Comparison of ENCODE assay signal across 18 cellular contexts in the genomic region with DNA sequence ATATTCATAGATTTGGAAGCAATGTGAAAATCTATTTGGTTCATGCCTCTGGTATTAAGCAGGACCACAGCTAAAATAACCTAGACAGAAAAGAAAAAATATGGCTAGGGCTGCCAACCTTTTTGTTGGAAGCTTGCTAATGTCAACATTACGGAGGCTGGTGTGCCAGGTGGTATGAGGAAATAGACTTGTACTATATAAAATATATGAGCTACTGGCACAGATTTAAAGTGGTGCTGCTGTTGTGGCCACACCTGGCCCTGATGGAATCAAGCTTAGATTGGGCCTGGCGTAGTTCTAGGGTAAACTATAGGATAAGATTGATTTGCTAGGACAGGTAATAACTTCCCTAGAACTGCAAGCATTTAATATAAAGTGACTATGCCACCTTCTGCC. TPM values are rescaled to one million over a fixed set of nuclear protein-coding genes. Genes with fewer than 3 reads are reported as not detected.
A peak's percentile ranks its signal among the peaks of the same experiment; 100 is the strongest.
DNase-seq lines count a peak whose midpoint lies in the region; ATAC-seq and TF ChIP-seq lines count a peak whose summit lies in the region.
"Had no signal": no experiment of that assay in that cellular context is flagged by ENCODE, and none has a peak within 500 bp of the region (broad histone marks: within the 10 kb centered on the region; RNA-seq: fewer than 3 reads in every experiment).

No MANE protein-coding gene starts in this region.

- peak overlapping the region; percentile 31 for H3K27ac ChIP-seq in neutrophil
- no peak overlapping the region for H3K27ac ChIP-seq in coronary artery

- in situ Hi-C loops in Caki2 (cut with HindIII; ENCODE audit: low pct_unique_long_range_greater_than_20kb, low sequenced_read_pairs) (no loop called here), T47D (cut with HindIII; ENCODE audit: low pct_unique_long_range_greater_than_20kb, low sequenced_read_pairs) (no loop called here)

- H3K36me3 Mint-ChIP-seq in activated naive CD4-positive, alpha-beta T cell treated with anti-CD3 and anti-CD28 coated beads, Interleukin-2, amount 50 U/mL, for 72 hours = peaks cover 5% of the 10 kb centered on the region in 2 donors

- peak; percentile 1 for DNase-seq in Caki2 (ENCODE audit: low read depth)
- peak; percentile 10 for DNase-seq in MG63
- peak; percentile 51 to 91 for DNase-seq in T47D (ENCODE audit: low read depth in 1 of 2, low spot score in 1 of 2)
- DNase-seq in activated naive CD4-positive, alpha-beta T cell treated with anti-CD3 and anti-CD28 coated beads, Interleukin-2, amount 50 U/mL, for 72 hours (ENCODE audit: low spot score in 2 of 2) = no peak
- no peak for DNase-seq in nucleus accumbens (lab: John Stamatoyannopoulos, UW)
- DNase-seq in coronary artery (ENCODE audit: low spot score) = no peak
- no peak for DNase-seq in CD1c-positive myeloid dendritic cell (ENCODE audit: extremely low spot score)
- DNase-seq: activated CD8-positive, alpha-beta memory T cell treated with anti-CD3 and anti-CD28 coated beads, Interleukin-2, amount 10 ng/mL, durations not matched to agents 7 days and 5 days; activated gamma-delta T cell treated with Interleukin-2 at 50 U/mL for 16 hours; anterior cingulate cortex; cortex of kidney; erythroblast; retina; SIG-M5; T-helper 17 cell had no signal

- H3K4me3 ChIP-seq in MG63 (no peak overlapping the region), neutrophil (ENCODE audit: low read depth in 1 of 2, low read length in 1 of 2) (no peak overlapping the region), coronary artery (no peak overlapping the region)

- H3K9me3 ChIP-seq in MG63 (no peaks in the 10 kb centered on the region), neutrophil (no peaks in the 10 kb centered on the region)

- H3K27ac Mint-ChIP-seq in activated naive CD4-positive, alpha-beta T cell treated with anti-CD3 and anti-CD28 coated beads, Interleukin-2, amount 50 U/mL, for 72 hours = no peak overlapping the region
- H3K27ac Mint-ChIP-seq: nephron, T-helper 17 cell had no signal

- H3K27me3 ChIP-seq in MG63 (no peaks in the 10 kb centered on the region), neutrophil (no peaks in the 10 kb centered on the region)

- TF ChIP-seq CTCF in neutrophil (IDR thresholded peaks at IDR 0.05) (no peak), coronary artery (IDR thresholded peaks at IDR 0.05) (no peak)

- peaks cover 36 to 50% of the 10 kb centered on the region in 2 experiments for H3K4me1 ChIP-seq in neutrophil (ENCODE audit: control insufficient read depth in 1 of 2, insufficient read depth in 1 of 2, low read depth in 1 of 2, low read length in 1 of 2)

- ATAC-seq in activated naive CD4-positive, alpha-beta T cell treated with anti-CD3 and anti-CD28 coated beads, Interleukin-2, amount 50 U/mL, for 72 hours = no peak
- ATAC-seq: activated CD4-positive, CD25-positive, alpha-beta regulatory T cell treated with anti-CD3 and anti-CD28 coated beads, Interleukin-2, amount 50 U/mL, for 24 hours; activated CD8-positive, alpha-beta memory T cell treated with anti-CD3 and anti-CD28 coated beads, Interleukin-2, amount 10 ng/mL, durations not matched to agents 7 days and 5 days; T-helper 17 cell had no signal

- peaks cover 0 to 5% of the 10 kb centered on the region in 2 donors for H3K9me3 Mint-ChIP-seq in activated naive CD4-positive, alpha-beta T cell treated with anti-CD3 and anti-CD28 coated beads, Interleukin-2, amount 50 U/mL, for 72 hours
- H3K9me3 Mint-ChIP-seq: nephron had no signal

- H3K36me3 ChIP-seq in MG63 (no peaks in the 10 kb centered on the region), neutrophil (no peaks in the 10 kb centered on the region)

RNA-seq across cellular contexts. Expression of gene PARP8, which starts 10.6 kb away (rescaled TPM):
- 1.7 and 2.7 TPM in 2 replicates for total RNA-seq in Caki2 (2014; rRNA removed; shearing (Covaris generic); ENCODE audit: low replicate concordance)
- 0.25 and 0.66 TPM in 2 replicates for total RNA-seq in MG63 (2014; rRNA removed; shearing (Covaris generic); ENCODE audit: low replicate concordance)
- total RNA-seq in activated naive CD4-positive, alpha-beta T cell treated with anti-CD3 and anti-CD28 coated beads, Interleukin-2, amount 50 U/mL, for 72 hours = 10 to 100 TPM; 29.9 to 32.7 TPM

Comparison
In these comparisons a context has a peak if more than half of its experiments do, and no peak if none do; other contexts are left out.
1. DNase-seq: peak in Caki2 (single experiment), MG63 (single experiment) and T47D (2 of 2); none in activated naive CD4-positive, alpha-beta T cell treated with anti-CD3 and anti-CD28 coated beads, Interleukin-2, amount 50 U/mL, for 72 hours (0 of 2), nucleus accumbens (0 of 56), coronary artery (single experiment) and CD1c-positive myeloid dendritic cell (single experiment).